In the genomic region with DNA sequence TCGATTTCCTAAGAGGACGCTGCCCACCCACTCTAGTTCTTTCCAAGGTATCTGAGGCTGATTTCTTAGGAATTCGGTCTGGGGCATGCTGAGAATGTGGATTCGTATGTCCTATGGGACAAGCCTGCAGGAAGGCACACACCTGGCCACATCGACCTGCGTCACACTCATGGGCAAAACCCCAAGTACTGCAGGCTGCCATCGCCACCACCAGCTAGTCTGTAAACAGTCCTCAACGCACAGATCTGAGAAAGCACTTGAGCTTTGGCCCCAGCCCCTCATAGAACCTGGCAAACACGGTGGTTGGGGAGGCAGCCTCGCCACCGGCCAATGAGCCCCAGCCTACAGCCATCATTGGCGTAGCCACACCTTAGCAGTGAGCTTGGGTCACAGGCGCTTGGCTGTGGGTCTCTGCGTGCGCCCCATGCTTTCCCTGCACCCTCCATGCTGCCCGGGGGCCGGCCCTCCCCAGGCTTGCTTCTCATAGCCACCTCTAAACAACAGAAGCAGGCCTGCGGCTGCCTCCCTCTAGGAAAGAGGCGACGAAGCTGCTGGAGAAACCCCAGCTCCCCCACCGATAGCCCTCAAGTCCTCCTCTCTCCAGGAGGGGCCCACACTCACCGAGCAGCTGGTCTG, we compare ENCODE assay signal across 21 cellular contexts.
DNase-seq lines count a peak whose midpoint lies in the region; ATAC-seq lines count a peak whose summit lies in the region.
"Had no signal": no experiment of that assay in that cellular context is flagged by ENCODE, and none has a peak within 500 bp of the region (broad histone marks: within the 10 kb centered on the region; RNA-seq: fewer than 3 reads in every experiment).

No MANE protein-coding gene starts in this region.

- ATAC-seq in effector memory CD8-positive, alpha-beta T cell (replicated peaks), result no peak
- no peak for ATAC-seq in GM21360 (IDR thresholded peaks at IDR 0.05; ENCODE audit: unreplicated experiment)
- ATAC-seq: PC-3 had no signal

- H3K4me3 ChIP-seq in HUES48 (ENCODE audit: low read depth, low read length), result no peak overlapping the region
- H3K4me3 ChIP-seq: testis had no signal

- no peaks in the 10 kb centered on the region for H3K9me3 ChIP-seq in HUES48 (ENCODE audit: control insufficient read depth, insufficient read depth, low read length)
- H3K9me3 ChIP-seq: testis had no signal

- peaks cover 26 to 27% of the 10 kb centered on the region in 2 donors for H3K4me1 Mint-ChIP-seq in effector memory CD8-positive, alpha-beta T cell (ENCODE audit: low read depth in 2 of 2)

- no peak overlapping the region for H3K4me3 Mint-ChIP-seq in effector memory CD8-positive, alpha-beta T cell
- H3K4me3 Mint-ChIP-seq: activated B cell treated with CpG ODN at 0.5 μM for 24 hours; B cell; T-helper 2 cell treated with Interferon-gamma antibody and Interleukin-4, amounts not matched to agents 5 μg/mL and 100 μg/mL, for 36 hours had no signal

- no peaks in the 10 kb centered on the region for H3K27me3 ChIP-seq in HUES48 (ENCODE audit: control insufficient read depth, insufficient read depth, low read length)
- H3K27me3 ChIP-seq: testis had no signal

- peaks cover 23% of the 10 kb centered on the region for H3K36me3 ChIP-seq in HUES48 (ENCODE audit: control insufficient read depth, insufficient read depth, low read length)

- peak overlapping the region; percentile 87 for H3K27ac ChIP-seq in HUES48 (ENCODE audit: low read depth, low read length)
- H3K27ac ChIP-seq: 22Rv1, testis had no signal

- no peaks in the 10 kb centered on the region for H3K27me3 Mint-ChIP-seq in effector memory CD8-positive, alpha-beta T cell
- H3K27me3 Mint-ChIP-seq: activated B cell treated with CpG ODN at 0.5 μM for 24 hours, B cell had no signal

- DNase-seq in DMS53 (lab: John Stamatoyannopoulos, UW) (peak; percentile 57), DMS53 treated with DMSO at 0.1 percent for 48 hours (lab: John Stamatoyannopoulos, UW; ENCODE audit: unreplicated experiment) (no peak), myocyte (ENCODE audit: low read depth) (peak; percentile 47), retina (no peak), NCI-H446 treated with DMSO at 0.1 percent for 48 hours (lab: John Stamatoyannopoulos, UW) (no peak)
- no peak for DNase-seq in effector memory CD8-positive, alpha-beta T cell
- DNase-seq: activated B cell treated with CpG ODN at 0.5 μM for 24 hours; Calu3; foreskin fibroblast; hypothalamus; NCI-H1417; NCI-H2171; PC-3; small intestine; stimulated activated CD4-positive, alpha-beta T cell treated with anti-CD3 and anti-CD28 coated beads, Interleukin-4, amount 100 ng/mL, for 24 hours; testis had no signal

- peak overlapping the region; percentile 82 to 88 for H3K27ac Mint-ChIP-seq in effector memory CD8-positive, alpha-beta T cell
- H3K27ac Mint-ChIP-seq: activated B cell treated with CpG ODN at 0.5 μM for 24 hours, B cell had no signal

- H3K9ac ChIP-seq in HUES48 (ENCODE audit: low read depth, low read length), result 0 out of 2 replicates have a peak overlapping the region, but pooled peaks have one; percentile 40

- H3K9me3 Mint-ChIP-seq in effector memory CD8-positive, alpha-beta T cell, result no peaks in the 10 kb centered on the region
- H3K9me3 Mint-ChIP-seq: activated B cell treated with CpG ODN at 0.5 μM for 24 hours; T-helper 2 cell treated with Interferon-gamma antibody and Interleukin-4, amounts not matched to agents 5 μg/mL and 100 μg/mL, for 36 hours had no signal

- H3K4me1 ChIP-seq in HUES48 (ENCODE audit: control insufficient read depth, insufficient read depth, low read length), result peaks cover 71% of the 10 kb centered on the region

- peaks cover 47% of the 10 kb centered on the region for H3K36me3 Mint-ChIP-seq in effector memory CD8-positive, alpha-beta T cell (ENCODE audit: insufficient read depth)

Comparison
In these comparisons a context has a peak if more than half of its experiments do, and no peak if none do; other contexts are left out.
1. DNase-seq: peak in DMS53 (single experiment) and myocyte (single experiment); none in DMS53 treated with DMSO at 0.1 percent for 48 hours (single experiment), effector memory CD8-positive, alpha-beta T cell (0 of 3), retina (single experiment) and NCI-H446 treated with DMSO at 0.1 percent for 48 hours (single experiment).